Comparison of ENCODE assay signal across 14 cellular contexts in genomic region chr20:46985671-46986070, GRCh38.
DNase-seq lines count a peak whose midpoint lies in the region; ATAC-seq, FAIRE-seq and TF ChIP-seq lines count a peak whose summit lies in the region.
"Had no signal": no experiment of that assay in that cellular context is flagged by ENCODE, and none has a peak within 500 bp of the region (broad histone marks: within the 10 kb centered on the region; RNA-seq: fewer than 3 reads in every experiment).

No MANE protein-coding gene starts in this region.

- H3K27me3 Mint-ChIP-seq in endothelial cell (ENCODE audit: unreplicated experiment) = no peaks in the 10 kb centered on the region
- no peaks in the 10 kb centered on the region for H3K27me3 Mint-ChIP-seq in mesothelial cell of epicardium (ENCODE audit: low read depth)

- DNase-seq in breast epithelium (ENCODE audit: low spot score in 2 of 2) (no peak), mammary epithelial cell (no peak), urothelium cell line (ENCODE audit: low spot score) (no peak), endothelial cell (ENCODE audit: low spot score) (no peak), mesothelial cell of epicardium (ENCODE audit: low spot score in 2 of 2, unreplicated experiment in 2 of 2) (no peak)
- DNase-seq: AML-193, H7 had no signal

- no TSS peak for BruUV-seq in mammary epithelial cell (replicated peaks; lab: Mats Ljungman, UMichigan)

- TF ChIP-seq POLR2A in breast epithelium (IDR thresholded peaks at IDR 0.05) (no peak), gastroesophageal sphincter (IDR thresholded peaks at IDR 0.05) (no peak)

- H3K36me3 ChIP-seq in breast epithelium = no peaks in the 10 kb centered on the region
- H3K36me3 ChIP-seq in mammary epithelial cell (ENCODE audit: insufficient read depth, low read length) = no peaks in the 10 kb centered on the region
- no peaks in the 10 kb centered on the region for H3K36me3 ChIP-seq in gastroesophageal sphincter
- no peaks in the 10 kb centered on the region for H3K36me3 ChIP-seq in subcutaneous abdominal adipose tissue (ENCODE audit: control insufficient read depth in 5 of 5, insufficient read depth in 5 of 5, low read length in 5 of 5)
- H3K36me3 ChIP-seq: BLaER1 had no signal

- H3K4me3 Mint-ChIP-seq in endothelial cell (ENCODE audit: unreplicated experiment) (no peak overlapping the region), mesothelial cell of epicardium (no peak overlapping the region)
- H3K4me3 Mint-ChIP-seq: GM23338 had no signal

- no peak overlapping the region for H2AFZ ChIP-seq in mammary epithelial cell (ENCODE audit: low read depth, low read length)
- H2AFZ ChIP-seq: GM23338 had no signal

- TF ChIP-seq CTCF in breast epithelium (IDR thresholded peaks at IDR 0.05) (no peak), mammary epithelial cell (conservative IDR thresholded peaks at IDR 0.05 in 1 of 2, IDR thresholded peaks at IDR 0.05 in 1 of 2; ENCODE audit: extremely low read depth in 1 of 2, insufficient read depth in 1 of 2, low read depth in 1 of 2, low read length in 2 of 2) (no peak), gastroesophageal sphincter (IDR thresholded peaks at IDR 0.05) (no peak), endothelial cell (IDR thresholded peaks at IDR 0.05; ENCODE audit: unreplicated experiment) (no peak), mesothelial cell of epicardium (IDR thresholded peaks at IDR 0.05; ENCODE audit: unreplicated experiment) (no peak)

- H3K9me3 Mint-ChIP-seq in endothelial cell (ENCODE audit: unreplicated experiment) = no peaks in the 10 kb centered on the region
- H3K9me3 Mint-ChIP-seq in mesothelial cell of epicardium = peaks cover 36% of the 10 kb centered on the region

- peaks cover 4 to 19% of the 10 kb centered on the region in 2 donors for H3K4me1 ChIP-seq in breast epithelium
- peaks cover 8% of the 10 kb centered on the region for H3K4me1 ChIP-seq in mammary epithelial cell (ENCODE audit: insufficient read depth, low read length)
- H3K4me1 ChIP-seq in gastroesophageal sphincter = peaks cover 0 to 9% (median 0%) of the 10 kb centered on the region in 3 donors
- H3K4me1 ChIP-seq in subcutaneous abdominal adipose tissue (ENCODE audit: control insufficient read depth in 5 of 5, insufficient read depth in 5 of 5, low read length in 5 of 5) = peaks cover 3 to 43% (median 21%) of the 10 kb centered on the region in 5 donors
- H3K4me1 ChIP-seq: BLaER1 had no signal

- intact Hi-C loops in breast epithelium (cut with DNase I; ENCODE audit: low total_unique reads) (no loop called here), mammary epithelial cell (cut with micrococcal nuclease) (no loop called here)

- H3K27ac ChIP-seq in breast epithelium = peak overlapping the region; percentile 38 to 45
- no peak overlapping the region for H3K27ac ChIP-seq in mammary epithelial cell (ENCODE audit: insufficient read depth, low read depth, low read length)
- peak overlapping the region in 1 of 4 donors; percentile 35 for H3K27ac ChIP-seq in gastroesophageal sphincter
- peak overlapping the region; percentile 42 for H3K27ac ChIP-seq in subcutaneous abdominal adipose tissue (ENCODE audit: low read depth, low read length)
- H3K27ac ChIP-seq: 22Rv1, BLaER1, HL-60 had no signal

- peaks cover 0 to 4% of the 10 kb centered on the region in 2 donors for H3K9me3 ChIP-seq in breast epithelium
- peaks cover 3% of the 10 kb centered on the region for H3K9me3 ChIP-seq in mammary epithelial cell (replicated peaks; ENCODE audit: insufficient read depth, low read length)
- peaks cover 0 to 17% (median 0%) of the 10 kb centered on the region in 3 donors for H3K9me3 ChIP-seq in gastroesophageal sphincter
- peaks cover 0 to 9% (median 2%) of the 10 kb centered on the region in 5 donors for H3K9me3 ChIP-seq in subcutaneous abdominal adipose tissue (ENCODE audit: control insufficient read depth in 5 of 5, low read length in 5 of 5)

- H3K79me2 ChIP-seq in mammary epithelial cell (ENCODE audit: insufficient read depth, low read length) = no peaks in the 10 kb centered on the region

- no peak for TF ChIP-seq EP300 in gastroesophageal sphincter (IDR thresholded peaks at IDR 0.05)

- ATAC-seq in gastroesophageal sphincter (peak; percentile 49), GM21723 (IDR thresholded peaks at IDR 0.05; ENCODE audit: unreplicated experiment) (no peak)
- ATAC-seq: GM23338 had no signal

- no peaks in the 10 kb centered on the region for H4K20me1 ChIP-seq in mammary epithelial cell (ENCODE audit: insufficient read depth, low read length)
- H4K20me1 ChIP-seq: BLaER1 had no signal

- H3K4me1 Mint-ChIP-seq in endothelial cell (ENCODE audit: unreplicated experiment) = no peaks in the 10 kb centered on the region
- peaks cover 10% of the 10 kb centered on the region for H3K4me1 Mint-ChIP-seq in mesothelial cell of epicardium

- FAIRE-seq in urothelium cell line (lab: Jason Lieb, UNC) = no peak

- CTCF ChIA-PET in mammary epithelial cell (lab: Charles Lee; ENCODE audit: low non-redundant PET) = no interaction called here

- dilution Hi-C loops in mammary epithelial cell (cut with HindIII; ENCODE audit: low sequenced_read_pairs) = no loop called here

- H3K36me3 Mint-ChIP-seq in endothelial cell (ENCODE audit: low read depth, unreplicated experiment) (no peaks in the 10 kb centered on the region), mesothelial cell of epicardium (peaks cover 15% of the 10 kb centered on the region)

- H3K27ac Mint-ChIP-seq in endothelial cell (ENCODE audit: unreplicated experiment) = no peak overlapping the region
- H3K27ac Mint-ChIP-seq in mesothelial cell of epicardium = no peak overlapping the region
- H3K27ac Mint-ChIP-seq: GM23338 had no signal

- no peaks in the 10 kb centered on the region for H3K27me3 ChIP-seq in breast epithelium
- peaks cover 2% of the 10 kb centered on the region for H3K27me3 ChIP-seq in mammary epithelial cell (ENCODE audit: insufficient read depth, low read length)
- H3K27me3 ChIP-seq in gastroesophageal sphincter = peaks cover under 1% of the 10 kb centered on the region
- H3K27me3 ChIP-seq in subcutaneous abdominal adipose tissue (ENCODE audit: control insufficient read depth in 5 of 5, insufficient read depth in 4 of 5, low read length in 5 of 5) = no peaks in the 10 kb centered on the region
- H3K27me3 ChIP-seq: BLaER1 had no signal

- 88% methylated on average over 2 of the region's 2 CpGs for WGBS in mammary epithelial cell (ENCODE audit: low coverage, missing lambda C conversion rate)
- WGBS in gastroesophageal sphincter (ENCODE audit: low coverage in 1 of 2), 2 donors = 66 to 79% methylated on average over 2 of the region's 2 CpGs

- H3K9ac ChIP-seq in mammary epithelial cell (ENCODE audit: insufficient read depth, low read length) = no peak overlapping the region
- H3K9ac ChIP-seq in subcutaneous abdominal adipose tissue (ENCODE audit: low read length in 5 of 5) = no peak overlapping the region
- H3K9ac ChIP-seq: BLaER1 had no signal

- in situ Hi-C loops in mammary epithelial cell (cut with MboI; ENCODE audit: low sequenced_read_pairs in 2 of 2) = no loop called here

- H3K4me2 ChIP-seq in mammary epithelial cell (ENCODE audit: insufficient read depth, low read depth, low read length) = no peak overlapping the region
- H3K4me2 ChIP-seq: BLaER1, GM23338 had no signal

- H3K4me3 ChIP-seq in breast epithelium (no peak overlapping the region), mammary epithelial cell (replicated peaks in 1 of 3; ENCODE audit: insufficient read depth in 1 of 3, low read depth in 2 of 3, low read length in 3 of 3) (no peak overlapping the region), gastroesophageal sphincter (no peak overlapping the region), subcutaneous abdominal adipose tissue (ENCODE audit: low read depth in 1 of 5, low read length in 5 of 5) (no peak overlapping the region)
- H3K4me3 ChIP-seq: BLaER1, GM23338 had no signal
